In genomic region chr11:117011541-117011908, GRCh38 we compare ENCODE assay signal across 13 cellular contexts.
DNase-seq lines count a peak whose midpoint lies in the region; ATAC-seq and TF ChIP-seq lines count a peak whose summit lies in the region.
"Had no signal": no experiment of that assay in that cellular context is flagged by ENCODE, and none has a peak within 500 bp of the region (broad histone marks: within the 10 kb centered on the region; RNA-seq: fewer than 3 reads in every experiment).

No MANE protein-coding gene starts in this region.

- H3K4me1 ChIP-seq in Panc1 (ENCODE audit: control insufficient read depth, insufficient read depth, low read length): peaks cover 17% of the 10 kb centered on the region; the same call in 1 of the 2 replicates
- H3K4me1 ChIP-seq in osteoblast (ENCODE audit: insufficient read depth, low read length): peaks cover 21% of the 10 kb centered on the region

- no peak overlapping the region for H3K27ac Mint-ChIP-seq in activated CD4-positive, alpha-beta T cell treated with anti-CD3 and anti-CD28 coated beads, Interleukin-2, amount 10 ng/mL, durations not matched to agents 7 days and 5 days
- H3K27ac Mint-ChIP-seq: stimulated activated memory B cell treated with anti-CD40 and anti-IgM and Interleukin-4, amounts not matched to agents 10 μg/mL and 1 μg/mL and 100 μg/mL, for 72 hours had no signal

- peak; percentile 40 for DNase-seq in activated CD4-positive, alpha-beta T cell treated with anti-CD3 and anti-CD28 coated beads for 48 hours
- no peak for DNase-seq in activated CD4-positive, alpha-beta T cell treated with anti-CD3 and anti-CD28 coated beads, Interleukin-2, amount 10 ng/mL, durations not matched to agents 7 days and 5 days
- no peak for DNase-seq in Panc1 (ENCODE audit: low read depth, low spot score)
- DNase-seq in cardiac fibroblast (ENCODE audit: low read depth in 2 of 2): peak; percentile 81 to 91
- DNase-seq in osteoblast (ENCODE audit: insufficient read length, low spot score, missing footprints): no peak
- no peak for DNase-seq in cortex of kidney (lab: John Stamatoyannopoulos, UW)
- DNase-seq: activated CD8-positive, alpha-beta memory T cell treated with anti-CD3 and anti-CD28 coated beads for 24 hours; kidney; NCI-H1092 treated with DMSO at 0.1 percent for 48 hours; NCI-H524 treated with DMSO at 0.1 percent for 48 hours had no signal

- no peak overlapping the region for H3K4me3 Mint-ChIP-seq in activated CD4-positive, alpha-beta T cell treated with anti-CD3 and anti-CD28 coated beads, Interleukin-2, amount 10 ng/mL, durations not matched to agents 7 days and 5 days
- H3K4me3 Mint-ChIP-seq: stimulated activated memory B cell treated with anti-CD40 and anti-IgM and Interleukin-4, amounts not matched to agents 10 μg/mL and 1 μg/mL and 100 μg/mL, for 72 hours had no signal

- H3K9me3 Mint-ChIP-seq in activated CD4-positive, alpha-beta T cell treated with anti-CD3 and anti-CD28 coated beads, Interleukin-2, amount 10 ng/mL, durations not matched to agents 7 days and 5 days: peaks cover under 1% of the 10 kb centered on the region
- H3K9me3 Mint-ChIP-seq: stimulated activated memory B cell treated with anti-CD40 and anti-IgM and Interleukin-4, amounts not matched to agents 10 μg/mL and 1 μg/mL and 100 μg/mL, for 72 hours had no signal

- H3K36me3 ChIP-seq in Panc1 (ENCODE audit: control insufficient read depth, insufficient read depth, low read length) (no peaks in the 10 kb centered on the region), osteoblast (ENCODE audit: insufficient read depth, low read length) (no peaks in the 10 kb centered on the region)

- CTCF ChIA-PET in activated CD4-positive, alpha-beta T cell treated with anti-CD3 and anti-CD28 coated beads, Interleukin-2, amount 10 ng/mL, durations not matched to agents 7 days and 5 days (lab: Charles Lee): interaction anchor here (1.5 kb wide), 1 partner anchor 13 kb away, joined by 5 read pairs; no protein-coding TSS in a partner anchor
- CTCF ChIA-PET in Panc1 (lab: Charles Lee): interaction anchor here (0.7 kb wide), 1 partner anchor 39 kb away, joined by 3 read pairs; no protein-coding TSS in a partner anchor

- POLR2A ChIA-PET in activated CD4-positive, alpha-beta T cell treated with anti-CD3 and anti-CD28 coated beads, Interleukin-2, amount 10 ng/mL, durations not matched to agents 7 days and 5 days (lab: Charles Lee): no interaction called here
- POLR2A ChIA-PET in Panc1 (lab: Charles Lee): interaction anchor here (0.5 kb wide), 1 partner anchor 43 kb away, joined by 11 read pairs; no protein-coding TSS in a partner anchor

- no peaks in the 10 kb centered on the region for H3K27me3 ChIP-seq in Panc1 (ENCODE audit: control insufficient read depth, insufficient read depth, low read length)
- no peaks in the 10 kb centered on the region for H3K27me3 ChIP-seq in osteoblast (ENCODE audit: insufficient read depth, low read length)

- ATAC-seq in Panc1 (peak; percentile 68), HG03342 (IDR thresholded peaks at IDR 0.05; ENCODE audit: unreplicated experiment) (no peak), HG03571 (IDR thresholded peaks at IDR 0.05; ENCODE audit: unreplicated experiment) (no peak)
- ATAC-seq: stimulated activated memory B cell treated with anti-CD40 and anti-IgM and Interleukin-4, amounts not matched to agents 10 μg/mL and 1 μg/mL and 100 μg/mL, for 72 hours had no signal

- BruUV-seq in Panc1 (replicated peaks; lab: Mats Ljungman, UMichigan): no TSS peak

- intact Hi-C loops in Panc1 (cut with micrococcal nuclease; ENCODE audit: unreplicated experiment): no loop called here

- H3K36me3 Mint-ChIP-seq in activated CD4-positive, alpha-beta T cell treated with anti-CD3 and anti-CD28 coated beads, Interleukin-2, amount 10 ng/mL, durations not matched to agents 7 days and 5 days (ENCODE audit: low read depth): no peaks in the 10 kb centered on the region
- H3K36me3 Mint-ChIP-seq: stimulated activated memory B cell treated with anti-CD40 and anti-IgM and Interleukin-4, amounts not matched to agents 10 μg/mL and 1 μg/mL and 100 μg/mL, for 72 hours had no signal

- peaks cover 17% of the 10 kb centered on the region for H4K20me1 ChIP-seq in osteoblast (ENCODE audit: insufficient read depth, low read length)

- H3K9me3 ChIP-seq in Panc1 (ENCODE audit: control insufficient read depth, insufficient read depth, low read depth, low read length): no peaks in the 10 kb centered on the region
- no peaks in the 10 kb centered on the region for H3K9me3 ChIP-seq in osteoblast (ENCODE audit: low read depth, low read length)

- H3K27me3 Mint-ChIP-seq in activated CD4-positive, alpha-beta T cell treated with anti-CD3 and anti-CD28 coated beads, Interleukin-2, amount 10 ng/mL, durations not matched to agents 7 days and 5 days: no peaks in the 10 kb centered on the region
- H3K27me3 Mint-ChIP-seq: stimulated activated memory B cell treated with anti-CD40 and anti-IgM and Interleukin-4, amounts not matched to agents 10 μg/mL and 1 μg/mL and 100 μg/mL, for 72 hours had no signal

- H3K4me2 ChIP-seq in osteoblast (ENCODE audit: insufficient read depth, low read length): peak overlapping the region; percentile 55

- H3K4me3 ChIP-seq in Panc1 (ENCODE audit: low read depth in 2 of 2, low read length in 2 of 2) (no peak overlapping the region), cardiac fibroblast (replicated peaks in 1 of 2; ENCODE audit: low read depth in 2 of 2, low read length in 2 of 2) (no peak overlapping the region), osteoblast (ENCODE audit: insufficient read depth, low read length) (no peak overlapping the region)

- peak overlapping the region; percentile 42; the same call in 1 of the 2 replicates for H3K27ac ChIP-seq in Panc1 (ENCODE audit: low read length)
- H3K27ac ChIP-seq in osteoblast (ENCODE audit: low read depth, low read length): peak overlapping the region; percentile 91

- in situ Hi-C loops in Panc1 (cut with HindIII; ENCODE audit: low pct_unique_long_range_greater_than_20kb, low sequenced_read_pairs): no loop called here

- H3K79me2 ChIP-seq in osteoblast (ENCODE audit: insufficient read depth, low read length): peaks cover 53% of the 10 kb centered on the region

- H3K4me1 Mint-ChIP-seq in activated CD4-positive, alpha-beta T cell treated with anti-CD3 and anti-CD28 coated beads, Interleukin-2, amount 10 ng/mL, durations not matched to agents 7 days and 5 days: peaks cover 15% of the 10 kb centered on the region

- H2AFZ ChIP-seq in osteoblast (ENCODE audit: low read length): no peak overlapping the region

- TF ChIP-seq CTCF in Panc1 (IDR thresholded peaks at IDR 0.05) (no peak), cardiac fibroblast (IDR thresholded peaks at IDR 0.05; ENCODE audit: low read depth, low read length) (no peak), osteoblast (IDR thresholded peaks at IDR 0.05; ENCODE audit: extremely low read depth, low read depth, low read length) (no peak)

Comparison
In these comparisons a context has a peak if more than half of its experiments do, and no peak if none do; other contexts are left out.
1. DNase-seq: peak in activated CD4-positive, alpha-beta T cell treated with anti-CD3 and anti-CD28 coated beads for 48 hours (single experiment) and cardiac fibroblast (2 of 2); none in activated CD4-positive, alpha-beta T cell treated with anti-CD3 and anti-CD28 coated beads, Interleukin-2, amount 10 ng/mL, durations not matched to agents 7 days and 5 days (single experiment), Panc1 (single experiment), osteoblast (single experiment) and cortex of kidney (single experiment).